18 cellular contexts compared by ENCODE assay signal in the genomic region with DNA sequence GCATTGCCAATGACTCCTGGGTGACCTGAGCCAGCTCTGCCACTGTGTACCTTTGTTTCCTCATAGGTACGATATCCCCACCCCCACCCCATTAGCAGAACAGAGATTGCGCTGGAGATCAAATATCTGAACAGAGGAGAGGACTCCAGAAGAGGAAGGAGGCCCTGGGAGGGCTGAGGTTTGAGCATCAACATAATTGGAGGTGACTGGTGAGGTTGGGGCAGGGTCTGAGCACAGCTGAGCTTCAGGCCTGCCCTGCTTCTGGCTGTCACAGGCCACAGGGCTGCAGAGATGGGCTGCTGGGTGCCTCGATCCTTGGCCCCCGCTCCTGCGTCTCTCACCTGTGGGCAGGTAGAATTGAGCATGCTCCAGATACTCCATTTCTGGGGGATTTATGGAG. TPM values are rescaled to one million over a fixed set of nuclear protein-coding genes. Genes with fewer than 3 reads are reported as not detected.
DNase-seq lines count a peak whose midpoint lies in the region; ATAC-seq and TF ChIP-seq lines count a peak whose summit lies in the region.
"Had no signal": no experiment of that assay in that cellular context is flagged by ENCODE, and none has a peak within 500 bp of the region (broad histone marks: within the 10 kb centered on the region; RNA-seq: fewer than 3 reads in every experiment).

No MANE protein-coding gene starts in this region.

- intact Hi-C loops in heart left ventricle (cut with DNase I): no loop called here

- H3K36me3 Mint-ChIP-seq in endodermal cell (ENCODE audit: low read depth): no peaks in the 10 kb centered on the region
- H3K36me3 Mint-ChIP-seq: CD4-positive, CD25-positive, alpha-beta regulatory T cell; CD8-positive, alpha-beta memory T cell had no signal

- H3K27me3 Mint-ChIP-seq in endodermal cell (ENCODE audit: insufficient read depth): peaks cover 3% of the 10 kb centered on the region

- 90 to 100% methylated on average over 1 to 5 of the region's 5 CpGs for WGBS in endodermal cell (ENCODE audit: insufficient coverage in 1 of 2, insufficient read length in 1 of 2), 2 experiments
- 77 to 97% (median 84%) methylated on average over 4 to 5 of the region's 5 CpGs for WGBS in heart left ventricle, 4 donors

- H3K9me3 ChIP-seq in WERI-Rb-1 (ENCODE audit: severe bottlenecking): no peaks in the 10 kb centered on the region
- H3K9me3 ChIP-seq in endodermal cell (ENCODE audit: control insufficient read depth, low read length): no peaks in the 10 kb centered on the region
- H3K9me3 ChIP-seq in heart left ventricle: no peaks in the 10 kb centered on the region
- H3K9me3 ChIP-seq: BE2C, HAP-1 had no signal

- H3K9me3 Mint-ChIP-seq in endodermal cell: no peaks in the 10 kb centered on the region
- H3K9me3 Mint-ChIP-seq: CD4-positive, CD25-positive, alpha-beta regulatory T cell; CD8-positive, alpha-beta memory T cell had no signal

- H3K27me3 ChIP-seq in WERI-Rb-1 (ENCODE audit: insufficient read depth, low read depth, severe bottlenecking): no peaks in the 10 kb centered on the region
- peaks cover 1% of the 10 kb centered on the region for H3K27me3 ChIP-seq in endodermal cell (ENCODE audit: control insufficient read depth, insufficient read depth, low read length, poor library complexity, severe bottlenecking)
- peaks cover 0 to 6% (median 0%) of the 10 kb centered on the region in 9 donors for H3K27me3 ChIP-seq in heart left ventricle
- H3K27me3 ChIP-seq: BE2C had no signal

- no peak for TF ChIP-seq CTCF in WERI-Rb-1 (IDR thresholded peaks at IDR 0.05; ENCODE audit: low read depth, low read length)
- no peak for TF ChIP-seq CTCF in endodermal cell (conservative IDR thresholded peaks at IDR 0.05)
- no peak for TF ChIP-seq CTCF in foreskin fibroblast (IDR thresholded peaks at IDR 0.05; ENCODE audit: low read depth, low read length)
- no peak for TF ChIP-seq CTCF in heart left ventricle (IDR thresholded peaks at IDR 0.05)

- H3K27ac Mint-ChIP-seq in endodermal cell: no peak overlapping the region
- H3K27ac Mint-ChIP-seq: CD4-positive, CD25-positive, alpha-beta regulatory T cell; CD8-positive, alpha-beta memory T cell had no signal

- DNase-seq in NCI-H69 (lab: John Stamatoyannopoulos, UW) (peak; percentile 25), WERI-Rb-1 (peak; percentile 67), endodermal cell (peak; percentile 36), foreskin fibroblast (no peak), heart left ventricle (no peak), kidney tubule cell (ENCODE audit: low spot score) (no peak)
- DNase-seq: ACHN; BE2C; C1 segment of cervical spinal cord; CD4-positive, CD25-positive, alpha-beta regulatory T cell; CD8-positive, alpha-beta memory T cell; COR-L47; DMS 273 treated with DMSO at 0.1 percent for 48 hours; DMS53; DND-41; EL had no signal

- H3K4me3 ChIP-seq in WERI-Rb-1 (ENCODE audit: low read depth, low read length): no peak overlapping the region
- no peak overlapping the region for H3K4me3 ChIP-seq in endodermal cell (ENCODE audit: low read length)
- no peak overlapping the region for H3K4me3 ChIP-seq in foreskin fibroblast (ENCODE audit: low read depth in 1 of 2, low read length in 2 of 2)
- no peak overlapping the region for H3K4me3 ChIP-seq in heart left ventricle
- H3K4me3 ChIP-seq: GM12878, HAP-1 had no signal

- peak overlapping the region; percentile 87 for H3K27ac ChIP-seq in WERI-Rb-1
- no peak overlapping the region for H3K27ac ChIP-seq in endodermal cell (ENCODE audit: low read depth, low read length)
- H3K27ac ChIP-seq in heart left ventricle: no peak overlapping the region

- H3K36me3 ChIP-seq in WERI-Rb-1: no peaks in the 10 kb centered on the region
- no peaks in the 10 kb centered on the region for H3K36me3 ChIP-seq in endodermal cell (ENCODE audit: control insufficient read depth, insufficient read depth, low read length)
- no peaks in the 10 kb centered on the region for H3K36me3 ChIP-seq in heart left ventricle
- H3K36me3 ChIP-seq: BE2C, HAP-1 had no signal

- no peak overlapping the region for H3K9ac ChIP-seq in endodermal cell (ENCODE audit: extremely low read depth, low read length, poor library complexity, severe bottlenecking)

- no peak overlapping the region for H3K4me3 Mint-ChIP-seq in endodermal cell
- H3K4me3 Mint-ChIP-seq: CD4-positive, CD25-positive, alpha-beta regulatory T cell; CD8-positive, alpha-beta memory T cell had no signal

- H3K4me1 ChIP-seq in endodermal cell (ENCODE audit: control insufficient read depth, insufficient read depth, low read length): no peaks in the 10 kb centered on the region
- H3K4me1 ChIP-seq in heart left ventricle: no peaks in the 10 kb centered on the region

- no peak for ATAC-seq in heart left ventricle
- ATAC-seq: GM12878 had no signal

- peaks cover 30% of the 10 kb centered on the region for H3K4me1 Mint-ChIP-seq in endodermal cell

- TF ChIP-seq POLR2A in heart left ventricle (IDR thresholded peaks at IDR 0.05): no peak

RNA-seq across cellular contexts. Expression of a gene that starts 21.3 kb away (rescaled TPM):
- total RNA-seq in endodermal cell (10 to 100 TPM; 17.6 to 20.7 TPM), heart left ventricle (1 to 10 TPM in 8 of 9 donors, under 1 TPM in 1; 0.95 to 3.6 (median 2.7) TPM)
- polyA plus RNA-seq in endodermal cell (2013, experiment 1 of 2): 16.2 TPM
- 12.9 TPM for polyA plus RNA-seq in endodermal cell (2013, experiment 2 of 2)
- polyA plus RNA-seq in heart left ventricle: 1 to 10 TPM in 1 of 2 donors, under 1 TPM in 1; 0.49 to 1.5 TPM

RNA-seq across cellular contexts. Expression of a gene that starts 42.8 kb away (rescaled TPM):
- total RNA-seq in endodermal cell (10 to 100 TPM; 14.4 to 16.9 TPM), heart left ventricle (10 to 100 TPM; 25.4 to 56.8 (median 40.0) TPM)
- polyA plus RNA-seq in endodermal cell (2013, experiment 1 of 2): 15.6 TPM
- 15.4 TPM for polyA plus RNA-seq in endodermal cell (2013, experiment 2 of 2)
- polyA plus RNA-seq in heart left ventricle: 10 to 100 TPM; 28.7 to 28.9 TPM

RNA-seq across cellular contexts. Expression of a gene that starts 44.6 kb away (rescaled TPM):
- total RNA-seq in endodermal cell: 10 to 100 TPM; 24.1 to 25.8 TPM
- 21.2 TPM for polyA plus RNA-seq in endodermal cell (2013, experiment 1 of 2)
- polyA plus RNA-seq in endodermal cell (2013, experiment 2 of 2): 19.8 TPM
- total RNA-seq in heart left ventricle: 10 to 100 TPM in 7 of 9 donors, 1 to 10 TPM in 2; 7.8 to 19.7 (median 13.8) TPM
- 10 to 100 TPM; 10.9 to 16.7 TPM for polyA plus RNA-seq in heart left ventricle

Comparison
In these comparisons a context has a peak if more than half of its experiments do, and no peak if none do; other contexts are left out.
1. DNase-seq: peak in NCI-H69 (single experiment), WERI-Rb-1 (single experiment) and endodermal cell (single experiment); none in foreskin fibroblast (0 of 2), heart left ventricle (0 of 5) and kidney tubule cell (single experiment).
2. RNA of a gene that starts 21.3 kb away (total RNA-seq): 17.6 to 20.7 TPM in endodermal cell; 0.95 to 3.6 TPM in heart left ventricle; every median in the first group is over 4 times any median in the second.